23 cellular contexts compared by ENCODE assay signal in genomic region chr12:52699373-52699772, GRCh38. TPM values are rescaled to one million over a fixed set of nuclear protein-coding genes. Genes with fewer than 3 reads are reported as not detected.
A peak's percentile ranks its signal among the peaks of the same experiment; 100 is the strongest.
DNase-seq lines count a peak whose midpoint lies in the region; ATAC-seq and TF ChIP-seq lines count a peak whose summit lies in the region.
"Had no signal": no experiment of that assay in that cellular context is flagged by ENCODE, and none has a peak within 500 bp of the region (broad histone marks: within the 10 kb centered on the region; RNA-seq: fewer than 3 reads in every experiment).

No MANE protein-coding gene starts in this region.

- H2BK12ac ChIP-seq in mesenchymal stem cell (ENCODE audit: low read length in 2 of 2) = no peak overlapping the region

- no peak overlapping the region for H4K8ac ChIP-seq in mesenchymal stem cell (ENCODE audit: low read length)

- H3K4me3 ChIP-seq in cardiac muscle cell (no peak overlapping the region), heart left ventricle (no peak overlapping the region), mesenchymal stem cell (ENCODE audit: insufficient read depth in 1 of 2, low read depth in 1 of 2, low read length in 2 of 2) (no peak overlapping the region)
- H3K4me3 ChIP-seq: A549; BLaER1 treated with 17β-estradiol and CSF1 and Interleukin-3, amounts not matched to agents 10 nM and 100 nM; GM12878; HAP-1 had no signal

- peaks cover 24% of the 10 kb centered on the region for H3K4me1 ChIP-seq in cardiac muscle cell (ENCODE audit: low read depth)
- peaks cover 0 to 17% (median 7%) of the 10 kb centered on the region in 12 donors for H3K4me1 ChIP-seq in heart left ventricle
- H3K4me1 ChIP-seq in mesenchymal stem cell (ENCODE audit: control insufficient read depth, insufficient read depth, low read depth, low read length) = no peaks in the 10 kb centered on the region
- H3K4me1 ChIP-seq: A549; BE2C; BLaER1 treated with 17β-estradiol and CSF1 and Interleukin-3, amounts not matched to agents 10 nM and 100 nM; HAP-1 had no signal

- H2AK5ac ChIP-seq in mesenchymal stem cell (ENCODE audit: low read length, severe bottlenecking) = no peak overlapping the region

- H3K36me3 ChIP-seq in cardiac muscle cell (no peaks in the 10 kb centered on the region), heart left ventricle (no peaks in the 10 kb centered on the region), mesenchymal stem cell (ENCODE audit: control insufficient read depth in 1 of 2, insufficient read depth in 2 of 2, low read depth in 1 of 2, low read length in 2 of 2) (no peaks in the 10 kb centered on the region)
- H3K36me3 ChIP-seq: BE2C; BLaER1 treated with 17β-estradiol and CSF1 and Interleukin-3, amounts not matched to agents 10 nM and 100 nM; HAP-1 had no signal

- H3K23ac ChIP-seq in mesenchymal stem cell (ENCODE audit: low read length in 2 of 2) = no peak overlapping the region

- no peak overlapping the region for H2BK120ac ChIP-seq in mesenchymal stem cell (ENCODE audit: low read depth, low read length)

- no peak for TF ChIP-seq CTCF in cardiac muscle cell (IDR thresholded peaks at IDR 0.05; ENCODE audit: low read depth, low read length)
- no peak for TF ChIP-seq CTCF in heart left ventricle (IDR thresholded peaks at IDR 0.05)

- DNase-seq in cardiac muscle cell (ENCODE audit: low read depth in 1 of 2, low spot score in 1 of 2) (no peak), heart left ventricle (no peak), mesenchymal stem cell (no peak), posterior vena cava (ENCODE audit: low spot score) (peak; percentile 56), iPS-NIHi11 (ENCODE audit: low spot score) (no peak)
- DNase-seq: 8988T; ACHN; AML-193; BE2C; CD4-positive, alpha-beta T cell; CD8-positive, alpha-beta memory T cell; DMS 273 treated with DMSO at 0.1 percent for 48 hours; DMS79; EL; GDM1; GOT3; HFFc6 had no signal

- H3K79me1 ChIP-seq in mesenchymal stem cell (replicated peaks; ENCODE audit: low read length, poor library complexity, severe bottlenecking) = no peaks in the 10 kb centered on the region

- H4K91ac ChIP-seq in mesenchymal stem cell (ENCODE audit: low read length) = peak overlapping the region; percentile 15

- no peak overlapping the region for H3K9ac ChIP-seq in mesenchymal stem cell (ENCODE audit: low read length)
- H3K9ac ChIP-seq: BLaER1 treated with 17β-estradiol and CSF1 and Interleukin-3, amounts not matched to agents 10 nM and 100 nM had no signal

- intact Hi-C loops in heart left ventricle (cut with DNase I) = no loop called here
- intact Hi-C loops in posterior vena cava (cut with DNase I) = no loop called here

- no peak for ATAC-seq in heart left ventricle
- ATAC-seq in GM19328 (IDR thresholded peaks at IDR 0.05; ENCODE audit: unreplicated experiment) = no peak
- ATAC-seq: A549, GM12878 had no signal

- H3K27ac ChIP-seq in cardiac muscle cell (peak overlapping the region; percentile 87), heart left ventricle (no peak overlapping the region), mesenchymal stem cell (ENCODE audit: low read length, poor library complexity, severe bottlenecking) (no peak overlapping the region)
- H3K27ac ChIP-seq: A549; BLaER1 treated with 17β-estradiol and CSF1 and Interleukin-3, amounts not matched to agents 10 nM and 100 nM had no signal

- no peak overlapping the region for H2BK5ac ChIP-seq in mesenchymal stem cell (ENCODE audit: low read depth, low read length, poor library complexity, severe bottlenecking)

- H3K27me3 ChIP-seq in cardiac muscle cell (peaks cover 4% of the 10 kb centered on the region), heart left ventricle (peaks cover 0 to 12% (median 3%) of the 10 kb centered on the region in 9 donors), mesenchymal stem cell (ENCODE audit: control insufficient read depth in 1 of 2, insufficient read depth in 1 of 2, low read length in 2 of 2) (peaks cover 41 to 94% of the 10 kb centered on the region in 2 experiments)
- H3K27me3 ChIP-seq: BLaER1 treated with 17β-estradiol and CSF1 and Interleukin-3, amounts not matched to agents 10 nM and 100 nM had no signal

- no peak for TF ChIP-seq POLR2A in heart left ventricle (IDR thresholded peaks at IDR 0.05)

- no peaks in the 10 kb centered on the region for H3K9me3 ChIP-seq in cardiac muscle cell (ENCODE audit: low read depth)
- H3K9me3 ChIP-seq in heart left ventricle = no peaks in the 10 kb centered on the region
- no peaks in the 10 kb centered on the region for H3K9me3 ChIP-seq in mesenchymal stem cell (ENCODE audit: control insufficient read depth, low read length)
- H3K9me3 ChIP-seq: A549; BE2C; BLaER1 treated with 17β-estradiol and CSF1 and Interleukin-3, amounts not matched to agents 10 nM and 100 nM; HAP-1 had no signal

- no peak overlapping the region for H3K18ac ChIP-seq in mesenchymal stem cell (ENCODE audit: low read depth in 1 of 2, low read length in 2 of 2)

- no peak overlapping the region for H2BK15ac ChIP-seq in mesenchymal stem cell (ENCODE audit: low read depth, poor library complexity, severe bottlenecking)

- H2AFZ ChIP-seq in mesenchymal stem cell (ENCODE audit: low read depth, low read length) = no peak overlapping the region

- H3K4me2 ChIP-seq in mesenchymal stem cell (ENCODE audit: low read length, poor library complexity, severe bottlenecking) = no peak overlapping the region
- H3K4me2 ChIP-seq: A549; BLaER1 treated with 17β-estradiol and CSF1 and Interleukin-3, amounts not matched to agents 10 nM and 100 nM had no signal

- WGBS in heart left ventricle, 4 donors = 67 to 74% (median 72%) methylated on average over 2 of the region's 2 CpGs
- WGBS in mesenchymal stem cell = 65% methylated on average over 2 of the region's 2 CpGs

- no peak overlapping the region for H3K14ac ChIP-seq in mesenchymal stem cell (ENCODE audit: low read length in 2 of 2)

- H3K4ac ChIP-seq in mesenchymal stem cell (ENCODE audit: low read depth in 1 of 2, low read length in 2 of 2) = no peak overlapping the region

RNA-seq across cellular contexts. Expression of gene KRT77, which starts 4.0 kb away (rescaled TPM):
- total RNA-seq in cardiac muscle cell (not detected in 2 replicates), heart left ventricle (not detected), posterior vena cava (not detected)
- polyA plus RNA-seq in cardiac muscle cell (not detected in 2 replicates), heart left ventricle (not detected)
- not detected for polyA plus RNA-seq in mesenchymal stem cell (2013, experiment 1 of 2)
- polyA plus RNA-seq in mesenchymal stem cell (2013, experiment 2 of 2) = not detected
- total RNA-seq: CD8-positive, alpha-beta memory T cell; GM12878; HFFc6 had no signal
- polyA plus RNA-seq: CD14-positive monocyte; CD8-positive, alpha-beta memory T cell; GM12878 had no signal

RNA-seq across cellular contexts. Expression of gene KRT1, which starts 19.2 kb away (rescaled TPM):
- total RNA-seq in cardiac muscle cell = not detected in 2 replicates
- not detected in 2 replicates for polyA plus RNA-seq in cardiac muscle cell
- total RNA-seq in heart left ventricle = under 1 TPM in 1 of 9 donors, not detected in 8; 0.35 TPM
- not detected for polyA plus RNA-seq in heart left ventricle
- polyA plus RNA-seq in mesenchymal stem cell (2013, experiment 1 of 2) = not detected
- not detected for polyA plus RNA-seq in mesenchymal stem cell (2013, experiment 2 of 2)
- under 1 TPM in 1 of 2 donors, not detected in 1; 0.42 TPM for total RNA-seq in posterior vena cava
- total RNA-seq: CD8-positive, alpha-beta memory T cell; GM12878; HFFc6 had no signal
- polyA plus RNA-seq: A549, CD14-positive monocyte, GM12878 had no signal

RNA-seq across cellular contexts. Expression of gene KRT2, which starts 47.4 kb away (rescaled TPM):
- total RNA-seq in cardiac muscle cell = not detected in 2 replicates
- not detected in 2 replicates for polyA plus RNA-seq in cardiac muscle cell
- total RNA-seq in heart left ventricle = not detected
- not detected for polyA plus RNA-seq in heart left ventricle
- not detected for polyA plus RNA-seq in mesenchymal stem cell (2013, experiment 1 of 2)
- polyA plus RNA-seq in mesenchymal stem cell (2013, experiment 2 of 2) = not detected
- total RNA-seq in posterior vena cava = not detected
- total RNA-seq: CD8-positive, alpha-beta memory T cell; HFFc6 had no signal
- polyA plus RNA-seq: CD14-positive monocyte had no signal
